18 cellular contexts compared by ENCODE assay signal in genomic region chr17:50134206-50135110, GRCh38. TPM values are rescaled to one million over a fixed set of nuclear protein-coding genes. Genes with fewer than 3 reads are reported as not detected.
DNase-seq lines count a peak whose midpoint lies in the region; ATAC-seq and TF ChIP-seq lines count a peak whose summit lies in the region.
"Had no signal": no experiment of that assay in that cellular context is flagged by ENCODE, and none has a peak within 500 bp of the region (broad histone marks: within the 10 kb centered on the region; RNA-seq: fewer than 3 reads in every experiment).

No MANE protein-coding gene starts in this region.

- no peak overlapping the region for H3K4me3 Mint-ChIP-seq in nephron
- H3K4me3 Mint-ChIP-seq: activated T-cell treated with anti-CD3 and anti-CD28 coated beads, Interleukin-2, amount 50 U/mL, for 72 hours; CD4-positive, alpha-beta T cell had no signal

- H3K27ac Mint-ChIP-seq in nephron, result peak overlapping the region in 2 of 3 experiments; percentile 31 to 38
- H3K27ac Mint-ChIP-seq: activated T-cell treated with anti-CD3 and anti-CD28 coated beads, Interleukin-2, amount 50 U/mL, for 72 hours; CD4-positive, alpha-beta T cell had no signal

- H3K9me3 Mint-ChIP-seq in nephron, result no peaks in the 10 kb centered on the region
- H3K9me3 Mint-ChIP-seq: activated T-cell treated with anti-CD3 and anti-CD28 coated beads, Interleukin-2, amount 50 U/mL, for 72 hours; CD4-positive, alpha-beta T cell had no signal

- peak; percentile 14; the same call in 1 of the 2 replicates for TF ChIP-seq CTCF in AG09319 (IDR thresholded peaks at IDR 0.05; ENCODE audit: low read depth, low read length)
- TF ChIP-seq CTCF in ascending aorta (IDR thresholded peaks at IDR 0.05), result peak in 1 of 3 experiments; percentile 5
- no peak for TF ChIP-seq CTCF in nephron (IDR thresholded peaks at IDR 0.05; ENCODE audit: unreplicated experiment in 3 of 3)

- H3K27me3 Mint-ChIP-seq in nephron (ENCODE audit: low read depth), result peaks cover 8% of the 10 kb centered on the region

- intact Hi-C loops in ascending aorta (cut with DNase I), result no loop called here

- no peak overlapping the region for H3K4me3 ChIP-seq in ascending aorta
- H3K4me3 ChIP-seq: ovary, vagina had no signal

- peak; percentile 15 for TF ChIP-seq POLR2A in GM19193 (IDR thresholded peaks at IDR 0.05; ENCODE audit: extremely low read depth, insufficient read depth, insufficient read length)

- H3K4me1 ChIP-seq in ascending aorta, result peaks cover 25 to 43% of the 10 kb centered on the region in 2 donors

- H3K4me1 Mint-ChIP-seq in nephron, result peaks cover 16% of the 10 kb centered on the region

- peaks cover 35% of the 10 kb centered on the region for H3K36me3 Mint-ChIP-seq in nephron (ENCODE audit: low read depth)

- no peaks in the 10 kb centered on the region for H3K27me3 ChIP-seq in ascending aorta
- H3K27me3 ChIP-seq: ovary, vagina had no signal

- DNase-seq in AG09319 (ENCODE audit: extremely low read depth, low read depth), result no peak
- DNase-seq in ascending aorta (ENCODE audit: low spot score in 2 of 2), result no peak
- no peak for DNase-seq in Ammon's horn (ENCODE audit: low spot score)
- DNase-seq in NCI-H1417 (lab: John Stamatoyannopoulos, UW), result no peak
- DNase-seq: activated CD4-positive, alpha-beta T cell treated with anti-CD3 and anti-CD28 coated beads, Interleukin-2, amount 50 U/mL, for 4 hours; activated T-cell treated with anti-CD3 and anti-CD28 coated beads, Interleukin-2, amount 50 U/mL, for 72 hours; CD4-positive, alpha-beta T cell; stimulated activated naive CD8-positive, alpha-beta T cell treated with anti-CD3 and anti-CD28 coated beads, Interleukin-15, Interleukin-2, amounts not matched to agents 100 U/mL and 50 U/mL, for 24 hours had no signal

- ATAC-seq in GM18909 (IDR thresholded peaks at IDR 0.05; ENCODE audit: poor library complexity, unreplicated experiment) (no peak), GM18868 (IDR thresholded peaks at IDR 0.05; ENCODE audit: unreplicated experiment) (no peak)
- ATAC-seq: activated T-cell treated with anti-CD3 and anti-CD28 coated beads, Interleukin-2, amount 50 U/mL, for 72 hours; stimulated activated naive CD8-positive, alpha-beta T cell treated with anti-CD3 and anti-CD28 coated beads, Interleukin-15, Interleukin-2, amounts not matched to agents 100 U/mL and 50 U/mL, for 24 hours had no signal

- H3K9me3 ChIP-seq in ascending aorta, result no peaks in the 10 kb centered on the region
- H3K9me3 ChIP-seq: ovary, vagina had no signal

- peaks cover 50 to 53% of the 10 kb centered on the region in 2 donors for H3K36me3 ChIP-seq in ascending aorta
- H3K36me3 ChIP-seq: ovary had no signal

- peak overlapping the region; percentile 85 to 93 for H3K27ac ChIP-seq in ascending aorta
- H3K27ac ChIP-seq: epithelial cell of prostate had no signal

RNA-seq across cellular contexts. Expression of gene SAMD14, which starts 4.5 kb away (rescaled TPM):
- total RNA-seq in ascending aorta, result 3.2 TPM

RNA-seq across cellular contexts. Expression of gene PPP1R9B, which starts 16.0 kb away (rescaled TPM):
- 63.5 TPM for total RNA-seq in ascending aorta

RNA-seq across cellular contexts. Expression of gene SGCA, which starts 31.3 kb away (rescaled TPM):
- 78.5 TPM for total RNA-seq in ascending aorta
- total RNA-seq: CD4-positive, alpha-beta T cell; cerebellum; glomerular endothelial cell; SK-MEL-5 had no signal

RNA-seq across cellular contexts. Expression of gene PDK2, which starts 39.3 kb away (rescaled TPM):
- 73.5 TPM for total RNA-seq in ascending aorta
